Comparison of ENCODE assay signal across 10 cellular contexts in the genomic region with DNA sequence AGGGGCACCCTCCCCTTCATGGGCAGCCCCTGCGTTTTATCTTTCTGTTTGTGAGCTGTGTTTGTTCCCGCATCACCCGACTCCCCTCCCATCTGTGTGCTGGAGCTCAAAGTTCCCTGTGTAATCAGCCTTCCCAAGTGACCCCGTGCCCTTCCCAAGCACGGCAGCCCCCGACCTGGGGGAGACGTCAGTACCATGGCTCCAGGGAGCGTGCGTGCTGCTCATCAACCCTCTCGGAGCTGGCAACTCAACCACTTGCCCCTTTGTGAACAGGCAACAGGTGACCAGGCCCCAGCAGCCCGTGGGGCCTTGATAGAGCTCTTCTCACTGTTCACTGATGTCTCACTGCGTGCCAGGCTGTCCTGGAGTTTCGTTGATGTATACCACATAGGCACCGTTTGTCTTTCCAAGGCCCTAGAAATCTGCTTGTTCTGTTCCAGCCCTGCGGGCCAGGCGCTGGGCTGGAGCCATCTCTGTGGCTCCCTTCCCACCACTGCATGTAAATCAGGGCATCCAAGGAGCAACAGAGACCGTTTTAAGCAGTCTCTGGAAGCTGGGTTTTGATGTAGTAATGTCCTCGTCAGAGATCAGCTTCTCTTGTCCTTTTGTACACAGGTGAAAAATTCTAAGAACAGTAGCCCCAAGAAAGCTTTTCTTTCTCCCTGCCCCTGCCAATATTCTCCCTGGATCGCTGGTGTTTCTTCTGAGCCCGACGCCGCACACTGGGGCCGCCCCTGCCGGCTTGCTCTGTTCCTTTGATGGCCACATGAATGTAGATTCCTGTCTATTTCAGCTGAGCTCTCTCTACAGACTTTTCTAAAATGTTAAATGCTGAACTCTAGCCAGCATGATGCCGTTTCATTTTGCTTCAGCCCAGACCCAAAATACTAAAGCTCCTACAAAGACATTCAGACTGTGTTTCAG.
A peak's percentile ranks its signal among the peaks of the same experiment; 100 is the strongest.
DNase-seq lines count a peak whose midpoint lies in the region; ATAC-seq and TF ChIP-seq lines count a peak whose summit lies in the region.
"Had no signal": no experiment of that assay in that cellular context is flagged by ENCODE, and none has a peak within 500 bp of the region (broad histone marks: within the 10 kb centered on the region; RNA-seq: fewer than 3 reads in every experiment).

No MANE protein-coding gene starts in this region.

- peak in 1 of 4 experiments; percentile 14 for TF ChIP-seq CTCF in gastroesophageal sphincter (IDR thresholded peaks at IDR 0.05)
- TF ChIP-seq CTCF in upper lobe of left lung (IDR thresholded peaks at IDR 0.05): no peak
- TF ChIP-seq CTCF in BE2C (IDR thresholded peaks at IDR 0.05; ENCODE audit: low read depth, low read length): no peak

- in situ Hi-C loops in SK-MEL-5 (cut with HindIII; ENCODE audit: low pct_unique_long_range_greater_than_20kb, low sequenced_read_pairs): no loop called here

- H3K4me1 ChIP-seq in gastroesophageal sphincter (peaks cover 6 to 75% (median 7%) of the 10 kb centered on the region in 3 donors), upper lobe of left lung (no peaks in the 10 kb centered on the region), BE2C (no peaks in the 10 kb centered on the region)

- WGBS in gastroesophageal sphincter (ENCODE audit: low coverage in 1 of 2), 2 donors: 17 to 26% methylated on average over 6 to 12 of the region's 25 CpGs
- WGBS in upper lobe of left lung, 2 donors: 71 to 78% methylated on average over 19 to 25 of the region's 25 CpGs

- H3K9me3 ChIP-seq in gastroesophageal sphincter: no peaks in the 10 kb centered on the region
- H3K9me3 ChIP-seq in upper lobe of left lung: no peaks in the 10 kb centered on the region
- H3K9me3 ChIP-seq in BE2C: no peaks in the 10 kb centered on the region

- H3K27ac ChIP-seq in gastroesophageal sphincter (peak overlapping the region; percentile 87 to 96 (median 88)), upper lobe of left lung (peak overlapping the region in 3 of 4 donors; percentile 1 to 25 (median 18))

- H3K27me3 ChIP-seq in gastroesophageal sphincter (no peaks in the 10 kb centered on the region), upper lobe of left lung (no peaks in the 10 kb centered on the region), BE2C (no peaks in the 10 kb centered on the region)

- H3K36me3 ChIP-seq in gastroesophageal sphincter (no peaks in the 10 kb centered on the region), upper lobe of left lung (no peaks in the 10 kb centered on the region), BE2C (no peaks in the 10 kb centered on the region)

- no peak for TF ChIP-seq EP300 in gastroesophageal sphincter (IDR thresholded peaks at IDR 0.05)
- TF ChIP-seq EP300 in upper lobe of left lung (IDR thresholded peaks at IDR 0.05): no peak

- H3K4me3 ChIP-seq in gastroesophageal sphincter: peak overlapping the region; percentile 33 to 41
- peak overlapping the region in 2 of 4 donors; percentile 5 to 13 for H3K4me3 ChIP-seq in upper lobe of left lung
- H3K4me3 ChIP-seq in BE2C (ENCODE audit: low read depth, low read length): no peak overlapping the region

- peak; percentile 24 for DNase-seq in SK-MEL-5 (ENCODE audit: low read depth, low spot score)
- DNase-seq in nucleus accumbens (lab: John Stamatoyannopoulos, UW): peak in 46 of 56 donors; percentile 5 to 75 (median 40)
- peak in 1 of 2 donors; percentile 75 for DNase-seq in upper lobe of left lung
- DNase-seq in NCI-H1048 (lab: John Stamatoyannopoulos, UW): no peak
- DNase-seq in BE2C: no peak
- no peak for DNase-seq in NCI-H1092 treated with DMSO at 0.1 percent for 48 hours (lab: John Stamatoyannopoulos, UW)
- DNase-seq: effector CD4-positive, alpha-beta T cell; NCI-H446; T-helper 1 cell had no signal

- TF ChIP-seq POLR2A in gastroesophageal sphincter (IDR thresholded peaks at IDR 0.05): no peak
- no peak for TF ChIP-seq POLR2A in upper lobe of left lung (IDR thresholded peaks at IDR 0.05)

- ATAC-seq in gastroesophageal sphincter: peak; percentile 49
- ATAC-seq in upper lobe of left lung (ENCODE audit: low FRiP score in 2 of 2): peak in 1 of 2 donors; percentile 59

Comparison
In these comparisons a context has a peak if more than half of its experiments do, and no peak if none do; other contexts are left out.
1. DNase-seq: peak in SK-MEL-5 (single experiment) and nucleus accumbens (46 of 56); none in NCI-H1048 (single experiment), BE2C (single experiment) and NCI-H1092 treated with DMSO at 0.1 percent for 48 hours (single experiment).